8 cellular contexts compared by ENCODE assay signal in the genomic region with DNA sequence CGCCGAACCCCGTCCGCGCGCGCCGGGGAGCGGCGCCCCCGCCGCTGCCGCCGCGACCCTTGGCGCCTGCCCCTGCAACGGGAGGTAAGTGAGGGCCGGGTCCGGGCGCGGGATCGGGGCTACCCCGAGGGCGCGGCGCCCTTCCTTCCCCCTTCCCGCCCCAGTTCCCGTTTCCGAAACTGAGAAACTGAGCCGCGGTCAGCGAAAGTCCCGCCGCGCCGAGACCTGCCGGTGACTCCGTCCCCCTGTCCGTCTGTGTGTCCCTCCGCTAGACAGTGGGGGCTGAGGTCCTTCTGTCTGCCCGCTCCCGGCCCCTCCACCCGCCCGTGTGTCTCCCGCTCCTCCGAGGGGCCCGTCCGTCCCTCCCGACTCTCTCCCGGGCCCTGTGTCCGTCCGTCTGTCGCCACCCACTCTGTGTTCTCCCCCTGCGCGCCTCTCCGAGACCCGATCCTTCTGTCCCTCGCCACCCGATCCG.
DNase-seq lines count a peak whose midpoint lies in the region; ATAC-seq lines count a peak whose summit lies in the region.

No MANE protein-coding gene starts in this region.

- H3K9me3 ChIP-seq in HUES6 (ENCODE audit: control insufficient read depth, insufficient read depth, low read depth, low read length), result no peaks in the 10 kb centered on the region
- H3K9me3 ChIP-seq in adipocyte (ENCODE audit: control insufficient read depth, low read length), result no peaks in the 10 kb centered on the region
- H3K9me3 ChIP-seq in iPS-18a (ENCODE audit: control insufficient read depth, low read depth, low read length), result no peaks in the 10 kb centered on the region

- H3K4me3 ChIP-seq in HUES6 (ENCODE audit: low read depth, low read length) (peak overlapping the region; percentile 88), adipocyte (ENCODE audit: low read length) (peak overlapping the region; percentile 89), iPS-18a (ENCODE audit: low read length) (peak overlapping the region; percentile 73)

- peaks cover 39% of the 10 kb centered on the region for H3K4me1 ChIP-seq in HUES6 (ENCODE audit: control insufficient read depth, insufficient read depth, low read length)
- H3K4me1 ChIP-seq in adipocyte (ENCODE audit: control insufficient read depth, insufficient read depth, low read length), result peaks cover 37% of the 10 kb centered on the region
- peaks cover 4% of the 10 kb centered on the region for H3K4me1 ChIP-seq in iPS-18a (ENCODE audit: control insufficient read depth, low read depth, low read length)

- ATAC-seq in GM19463 (IDR thresholded peaks at IDR 0.05; ENCODE audit: unreplicated experiment), result peak; percentile 10
- peak; percentile 6 for ATAC-seq in stimulated activated naive B cell treated with anti-CD40 and anti-IgM and Interleukin-4, amounts not matched to agents 10 μg/mL and 1 μg/mL and 100 μg/mL, for 72 hours (replicated peaks)

- peaks cover 14% of the 10 kb centered on the region for H3K27me3 ChIP-seq in HUES6 (ENCODE audit: control insufficient read depth, insufficient read depth, low read length)
- H3K27me3 ChIP-seq in adipocyte (replicated peaks; ENCODE audit: control insufficient read depth, insufficient read depth, low read length), result peaks cover 16% of the 10 kb centered on the region
- peaks cover 8% of the 10 kb centered on the region for H3K27me3 ChIP-seq in iPS-18a (ENCODE audit: control insufficient read depth, insufficient read depth, low read length)

- peaks cover 13 to 24% of the 10 kb centered on the region in 2 donors for H3K36me3 Mint-ChIP-seq in stimulated activated naive B cell treated with anti-CD40 and anti-IgM and Interleukin-4, amounts not matched to agents 10 μg/mL and 1 μg/mL and 100 μg/mL, for 72 hours

- no peaks in the 10 kb centered on the region for H3K9me3 Mint-ChIP-seq in stimulated activated naive B cell treated with anti-CD40 and anti-IgM and Interleukin-4, amounts not matched to agents 10 μg/mL and 1 μg/mL and 100 μg/mL, for 72 hours

- H3K27ac Mint-ChIP-seq in stimulated activated naive B cell treated with anti-CD40 and anti-IgM and Interleukin-4, amounts not matched to agents 10 μg/mL and 1 μg/mL and 100 μg/mL, for 72 hours, result peak overlapping the region; percentile 97

- H3K9ac ChIP-seq in HUES6 (ENCODE audit: low read length) (peak overlapping the region; percentile 66), adipocyte (ENCODE audit: low read length) (peak overlapping the region; percentile 88), iPS-18a (ENCODE audit: low read length) (no peak overlapping the region)

- peak overlapping the region; percentile 92 to 99 for H3K4me3 Mint-ChIP-seq in stimulated activated naive B cell treated with anti-CD40 and anti-IgM and Interleukin-4, amounts not matched to agents 10 μg/mL and 1 μg/mL and 100 μg/mL, for 72 hours

- H3K4me1 Mint-ChIP-seq in stimulated activated naive B cell treated with anti-CD40 and anti-IgM and Interleukin-4, amounts not matched to agents 10 μg/mL and 1 μg/mL and 100 μg/mL, for 72 hours, result peaks cover 48 to 70% of the 10 kb centered on the region in 2 donors

- H3K27me3 Mint-ChIP-seq in stimulated activated naive B cell treated with anti-CD40 and anti-IgM and Interleukin-4, amounts not matched to agents 10 μg/mL and 1 μg/mL and 100 μg/mL, for 72 hours, result peaks cover 0 to 14% of the 10 kb centered on the region in 2 donors

- H3K36me3 ChIP-seq in HUES6 (ENCODE audit: control insufficient read depth, insufficient read depth, low read length), result no peaks in the 10 kb centered on the region
- no peaks in the 10 kb centered on the region for H3K36me3 ChIP-seq in adipocyte (ENCODE audit: control insufficient read depth, insufficient read depth, low read length, severe bottlenecking)
- H3K36me3 ChIP-seq in iPS-18a (ENCODE audit: control insufficient read depth, low read depth, low read length), result no peaks in the 10 kb centered on the region

- H3K27ac ChIP-seq in HUES6 (ENCODE audit: low read depth, low read length) (no peak overlapping the region), iPS-18a (ENCODE audit: low read length) (no peak overlapping the region)

- DNase-seq in CD1c-positive myeloid dendritic cell (ENCODE audit: extremely low spot score) (peak; percentile 80), adipocyte (ENCODE audit: low read depth) (peak; percentile 56), T1000 (lab: John Stamatoyannopoulos, UW) (no peak), NCI-H2081 treated with DMSO at 0.1 percent for 48 hours (lab: John Stamatoyannopoulos, UW) (no peak)
- no peak for DNase-seq in stimulated activated naive B cell treated with anti-CD40 and anti-IgM and Interleukin-4, amounts not matched to agents 10 μg/mL and 1 μg/mL and 100 μg/mL, for 72 hours

Comparison
In these comparisons a context has a peak if more than half of its experiments do, and no peak if none do; other contexts are left out.
1. DNase-seq: peak in CD1c-positive myeloid dendritic cell (single experiment) and adipocyte (single experiment); none in stimulated activated naive B cell treated with anti-CD40 and anti-IgM and Interleukin-4, amounts not matched to agents 10 μg/mL and 1 μg/mL and 100 μg/mL, for 72 hours (single experiment), T1000 (single experiment) and NCI-H2081 treated with DMSO at 0.1 percent for 48 hours (single experiment).
2. Peak in every context shown above with its lines, with median percentiles within 50 percentile points of each other: H3K4me3 ChIP-seq.